Comparison of ENCODE assay signal across 18 cellular contexts in the genomic region with DNA sequence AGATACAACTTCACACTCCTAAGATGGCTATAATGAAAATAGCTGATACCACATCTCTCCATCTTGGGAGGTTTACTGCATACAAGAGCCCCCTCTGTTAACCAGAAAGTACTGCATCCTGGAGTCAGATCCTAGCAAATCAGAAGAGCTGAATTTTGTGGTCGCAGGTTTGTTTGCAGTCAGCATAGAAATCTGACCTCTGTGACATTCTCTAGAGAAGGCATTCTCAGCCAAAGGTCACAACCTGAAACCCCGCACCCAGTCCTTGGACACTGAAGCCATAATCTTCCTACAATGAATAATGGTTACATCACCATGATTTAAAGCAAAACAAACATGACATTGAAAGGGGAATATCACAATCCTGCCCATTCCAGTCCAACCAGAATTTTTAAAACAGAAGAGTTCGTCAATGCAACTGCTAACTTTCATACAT. TPM values are rescaled to one million over a fixed set of nuclear protein-coding genes. Genes with fewer than 3 reads are reported as not detected.
A peak's percentile ranks its signal among the peaks of the same experiment; 100 is the strongest.
DNase-seq lines count a peak whose midpoint lies in the region; TF ChIP-seq lines count a peak whose summit lies in the region.
"Had no signal": no experiment of that assay in that cellular context is flagged by ENCODE, and none has a peak within 500 bp of the region (broad histone marks: within the 10 kb centered on the region; RNA-seq: fewer than 3 reads in every experiment).

No MANE protein-coding gene starts in this region.

- intact Hi-C loops in ovary (cut with DNase I): no loop called here

- peak; percentile 53 for TF ChIP-seq CTCF in choroid plexus epithelial cell (conservative IDR thresholded peaks at IDR 0.05; ENCODE audit: low read depth, low read length)
- TF ChIP-seq CTCF in osteocyte (IDR thresholded peaks at IDR 0.05): peak; percentile 40
- no peak for TF ChIP-seq CTCF in ovary (IDR thresholded peaks at IDR 0.05)

- no peak for TF ChIP-seq EP300 in ovary (IDR thresholded peaks at IDR 0.05)

- H3K27ac ChIP-seq in ovary: no peak overlapping the region
- H3K27ac ChIP-seq: skin epidermis, thoracic aorta had no signal

- DNase-seq in DMS153 (lab: John Stamatoyannopoulos, UW) (peak; percentile 48), DMS153 treated with DMSO at 0.1 percent for 48 hours (lab: John Stamatoyannopoulos, UW; ENCODE audit: unreplicated experiment) (no peak), NAMALWA (ENCODE audit: low spot score) (peak; percentile 17), choroid plexus epithelial cell (ENCODE audit: low read depth) (peak; percentile 24), osteocyte (ENCODE audit: extremely low spot score, unreplicated experiment) (no peak), ovary (no peak), AML-193 (lab: John Stamatoyannopoulos, UW) (no peak)
- DNase-seq in activated naive CD4-positive, alpha-beta T cell treated with anti-CD3 and anti-CD28 coated beads, Interleukin-2, amount 50 U/mL, for 16 hours: no peak
- DNase-seq: activated CD4-positive, alpha-beta memory T cell treated with anti-CD3 and anti-CD28 coated beads, Interleukin-2, amount 10 ng/mL, durations not matched to agents 7 days and 5 days; activated effector memory CD4-positive, alpha-beta T cell treated with Interleukin-2 at 50 U/mL for 16 hours; DMS79; NCI-H345; RPMI8226; T1000 had no signal

- no peaks in the 10 kb centered on the region for H3K27me3 Mint-ChIP-seq in osteocyte (ENCODE audit: unreplicated experiment)

- H3K27me3 ChIP-seq in ovary: no peaks in the 10 kb centered on the region

- H3K36me3 ChIP-seq in ovary: no peaks in the 10 kb centered on the region
- H3K36me3 ChIP-seq: thoracic aorta had no signal

- no peak overlapping the region for H3K4me3 Mint-ChIP-seq in osteocyte (ENCODE audit: unreplicated experiment)
- H3K4me3 Mint-ChIP-seq: activated CD4-positive, alpha-beta memory T cell treated with anti-CD3 and anti-CD28 coated beads, Interleukin-2, amount 10 ng/mL, durations not matched to agents 7 days and 5 days had no signal

- H3K36me3 Mint-ChIP-seq in osteocyte (ENCODE audit: unreplicated experiment): no peaks in the 10 kb centered on the region

- no peaks in the 10 kb centered on the region for H3K9me3 ChIP-seq in ovary
- H3K9me3 ChIP-seq: thoracic aorta had no signal

- WGBS in ovary, 3 donors: 60 to 76% (median 69%) methylated on average over 3 of the region's 3 CpGs

- no peak for TF ChIP-seq POLR2A in ovary (IDR thresholded peaks at IDR 0.05)

- no peak overlapping the region for H3K27ac Mint-ChIP-seq in osteocyte (ENCODE audit: unreplicated experiment)
- H3K27ac Mint-ChIP-seq: activated CD4-positive, alpha-beta memory T cell treated with anti-CD3 and anti-CD28 coated beads, Interleukin-2, amount 10 ng/mL, durations not matched to agents 7 days and 5 days had no signal

- no peaks in the 10 kb centered on the region for H3K9me3 Mint-ChIP-seq in osteocyte (ENCODE audit: unreplicated experiment)
- H3K9me3 Mint-ChIP-seq: activated CD4-positive, alpha-beta memory T cell treated with anti-CD3 and anti-CD28 coated beads, Interleukin-2, amount 10 ng/mL, durations not matched to agents 7 days and 5 days had no signal

- H3K4me1 ChIP-seq in ovary (ENCODE audit: insufficient read depth): no peaks in the 10 kb centered on the region

- H3K4me3 ChIP-seq in choroid plexus epithelial cell (ENCODE audit: low read depth, low read length) (no peak overlapping the region), ovary (no peak overlapping the region)
- H3K4me3 ChIP-seq: skin epidermis, thoracic aorta had no signal

- no peaks in the 10 kb centered on the region for H3K4me1 Mint-ChIP-seq in osteocyte (ENCODE audit: unreplicated experiment)
- H3K4me1 Mint-ChIP-seq: activated CD4-positive, alpha-beta memory T cell treated with anti-CD3 and anti-CD28 coated beads, Interleukin-2, amount 10 ng/mL, durations not matched to agents 7 days and 5 days had no signal

RNA-seq across cellular contexts. Expression of gene HS6ST2, which starts 17.7 kb away (rescaled TPM):
- 6.2 and 7.6 TPM in 2 replicates for total RNA-seq in osteocyte
- 10 to 100 TPM in 5 of 7 donors, 1 to 10 TPM in 2; 6.8 to 29.0 (median 14.4) TPM for total RNA-seq in ovary
- polyA plus RNA-seq in ovary: 10 to 100 TPM in 1 of 2 donors, 1 to 10 TPM in 1; 5.9 to 12.9 TPM
- total RNA-seq: A172, M059J, thoracic aorta had no signal

Comparison
In these comparisons a context has a peak if more than half of its experiments do, and no peak if none do; other contexts are left out.
1. DNase-seq: peak in DMS153 (single experiment), NAMALWA (single experiment) and choroid plexus epithelial cell (single experiment); none in DMS153 treated with DMSO at 0.1 percent for 48 hours (single experiment), osteocyte (single experiment), ovary (0 of 5), activated naive CD4-positive, alpha-beta T cell treated with anti-CD3 and anti-CD28 coated beads, Interleukin-2, amount 50 U/mL, for 16 hours (single experiment) and AML-193 (0 of 2).
2. CTCF ChIP-seq: peak in choroid plexus epithelial cell (single experiment) and osteocyte (single experiment); none in ovary (0 of 3).